In the genomic region with DNA sequence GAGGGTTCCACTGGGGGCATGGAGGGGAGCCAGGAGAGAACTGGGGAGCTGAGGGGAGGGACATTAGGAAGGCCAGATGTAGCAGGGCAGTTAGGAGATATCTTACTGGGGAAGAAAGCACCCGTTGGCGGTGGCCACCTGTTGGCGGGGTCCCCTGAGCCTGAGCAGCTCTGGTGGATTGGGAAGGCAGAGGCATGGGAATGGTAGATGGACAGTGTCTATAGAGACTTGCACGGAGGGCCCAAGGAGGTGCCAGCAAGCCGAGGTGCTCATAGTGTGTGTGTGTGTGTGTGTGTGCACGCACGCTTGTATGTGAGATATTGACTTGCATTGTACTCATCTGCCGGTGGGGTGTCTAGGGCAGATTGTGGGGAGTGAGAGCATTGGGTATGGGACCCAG, we compare ENCODE assay signal across 20 cellular contexts.
"Had no signal": no experiment of that assay in that cellular context is flagged by ENCODE, and none has a peak within 500 bp of the region (broad histone marks: within the 10 kb centered on the region; RNA-seq: fewer than 3 reads in every experiment).

No MANE protein-coding gene starts in this region.

- DNase-seq: cerebellar nuclear complex; effector memory CD8-positive, alpha-beta T cell; esophagus squamous epithelium; foreskin keratinocyte; kidney; left colon; left ventricle myocardium superior; mesendoderm; naive thymus-derived CD4-positive, alpha-beta T cell; occipital lobe; right cardiac atrium; stimulated activated CD4-positive, alpha-beta T cell treated with anti-CD3 and anti-CD28 coated beads, Interleukin-2, amount 100 ng/mL, for 48 hours; stimulated activated naive CD4-positive, alpha-beta T cell treated with Interleukin-2 at 50 U/mL for 16 hours; trophoblast cell had no signal

- H3K4me3 Mint-ChIP-seq: dendritic cell treated with granulocyte-macrophage colony-stimulating factor and Interleukin-4, amounts not matched to agents 40 ng/mL and 50 ng/mL, for 4 days; effector memory CD8-positive, alpha-beta T cell; neural progenitor cell had no signal

- H3K27me3 ChIP-seq: esophagus squamous epithelium, foreskin keratinocyte, neural progenitor cell, pancreas had no signal

- H3K9me3 Mint-ChIP-seq: dendritic cell treated with granulocyte-macrophage colony-stimulating factor and Interleukin-4, amounts not matched to agents 40 ng/mL and 50 ng/mL, for 4 days had no signal

- H3K27ac ChIP-seq: esophagus squamous epithelium, foreskin keratinocyte, neural progenitor cell, pancreas had no signal

- H3K27me3 Mint-ChIP-seq: dendritic cell treated with granulocyte-macrophage colony-stimulating factor and Interleukin-4, amounts not matched to agents 40 ng/mL and 50 ng/mL, for 4 days; naive thymus-derived CD4-positive, alpha-beta T cell; progenitor cell of endocrine pancreas had no signal

- H3K9ac ChIP-seq: neural progenitor cell had no signal

- H3K9me3 ChIP-seq: esophagus squamous epithelium, pancreas had no signal

- H3K27ac Mint-ChIP-seq: dendritic cell treated with granulocyte-macrophage colony-stimulating factor and Interleukin-4, amounts not matched to agents 40 ng/mL and 50 ng/mL, for 4 days; neural progenitor cell; progenitor cell of endocrine pancreas had no signal

- H3K36me3 ChIP-seq: esophagus squamous epithelium, pancreas had no signal

- H3K4me1 ChIP-seq: esophagus squamous epithelium, foreskin keratinocyte, neural progenitor cell had no signal

- H3K4me3 ChIP-seq: esophagus squamous epithelium, lung, neural progenitor cell, pancreas, smooth muscle cell had no signal
